Comparison of ENCODE assay signal across 1 cellular context in genomic region chrX:39953027-39953426, GRCh38.
TF ChIP-seq lines count a peak whose summit lies in the region.

No MANE protein-coding gene starts in this region.

TF ChIP-seq in GM12878, 131 proteins besides CTCF, POLR2A, EP300 and RAD21 (continued from another document):
- TF ChIP-seq, protein P1, sequence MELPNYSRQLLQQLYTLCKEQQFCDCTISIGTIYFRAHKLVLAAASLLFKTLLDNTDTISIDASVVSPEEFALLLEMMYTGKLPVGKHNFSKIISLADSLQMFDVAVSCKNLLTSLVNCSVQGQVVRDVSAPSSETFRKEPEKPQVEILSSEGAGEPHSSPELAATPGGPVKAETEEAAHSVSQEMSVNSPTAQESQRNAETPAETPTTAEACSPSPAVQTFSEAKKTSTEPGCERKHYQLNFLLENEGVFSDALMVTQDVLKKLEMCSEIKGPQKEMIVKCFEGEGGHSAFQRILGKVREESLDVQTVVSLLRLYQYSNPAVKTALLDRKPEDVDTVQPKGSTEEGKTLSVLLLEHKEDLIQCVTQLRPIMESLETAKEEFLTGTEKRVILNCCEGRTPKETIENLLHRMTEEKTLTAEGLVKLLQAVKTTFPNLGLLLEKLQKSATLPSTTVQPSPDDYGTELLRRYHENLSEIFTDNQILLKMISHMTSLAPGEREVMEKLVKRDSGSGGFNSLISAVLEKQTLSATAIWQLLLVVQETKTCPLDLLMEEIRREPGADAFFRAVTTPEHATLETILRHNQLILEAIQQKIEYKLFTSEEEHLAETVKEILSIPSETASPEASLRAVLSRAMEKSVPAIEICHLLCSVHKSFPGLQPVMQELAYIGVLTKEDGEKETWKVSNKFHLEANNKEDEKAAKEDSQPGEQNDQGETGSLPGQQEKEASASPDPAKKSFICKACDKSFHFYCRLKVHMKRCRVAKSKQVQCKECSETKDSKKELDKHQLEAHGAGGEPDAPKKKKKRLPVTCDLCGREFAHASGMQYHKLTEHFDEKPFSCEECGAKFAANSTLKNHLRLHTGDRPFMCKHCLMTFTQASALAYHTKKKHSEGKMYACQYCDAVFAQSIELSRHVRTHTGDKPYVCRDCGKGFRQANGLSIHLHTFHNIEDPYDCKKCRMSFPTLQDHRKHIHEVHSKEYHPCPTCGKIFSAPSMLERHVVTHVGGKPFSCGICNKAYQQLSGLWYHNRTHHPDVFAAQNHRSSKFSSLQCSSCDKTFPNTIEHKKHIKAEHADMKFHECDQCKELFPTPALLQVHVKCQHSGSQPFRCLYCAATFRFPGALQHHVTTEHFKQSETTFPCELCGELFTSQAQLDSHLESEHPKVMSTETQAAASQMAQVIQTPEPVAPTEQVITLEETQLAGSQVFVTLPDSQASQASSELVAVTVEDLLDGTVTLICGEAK (IDR thresholded peaks at IDR 0.05; ENCODE audit: borderline replicate concordance) = no peak
- no peak for TF ChIP-seq IRF3 (IDR thresholded peaks at IDR 0.05)
- TF ChIP-seq ATF7 (IDR thresholded peaks at IDR 0.05; ENCODE audit: low read depth) = no peak
- TF ChIP-seq, protein P2, sequence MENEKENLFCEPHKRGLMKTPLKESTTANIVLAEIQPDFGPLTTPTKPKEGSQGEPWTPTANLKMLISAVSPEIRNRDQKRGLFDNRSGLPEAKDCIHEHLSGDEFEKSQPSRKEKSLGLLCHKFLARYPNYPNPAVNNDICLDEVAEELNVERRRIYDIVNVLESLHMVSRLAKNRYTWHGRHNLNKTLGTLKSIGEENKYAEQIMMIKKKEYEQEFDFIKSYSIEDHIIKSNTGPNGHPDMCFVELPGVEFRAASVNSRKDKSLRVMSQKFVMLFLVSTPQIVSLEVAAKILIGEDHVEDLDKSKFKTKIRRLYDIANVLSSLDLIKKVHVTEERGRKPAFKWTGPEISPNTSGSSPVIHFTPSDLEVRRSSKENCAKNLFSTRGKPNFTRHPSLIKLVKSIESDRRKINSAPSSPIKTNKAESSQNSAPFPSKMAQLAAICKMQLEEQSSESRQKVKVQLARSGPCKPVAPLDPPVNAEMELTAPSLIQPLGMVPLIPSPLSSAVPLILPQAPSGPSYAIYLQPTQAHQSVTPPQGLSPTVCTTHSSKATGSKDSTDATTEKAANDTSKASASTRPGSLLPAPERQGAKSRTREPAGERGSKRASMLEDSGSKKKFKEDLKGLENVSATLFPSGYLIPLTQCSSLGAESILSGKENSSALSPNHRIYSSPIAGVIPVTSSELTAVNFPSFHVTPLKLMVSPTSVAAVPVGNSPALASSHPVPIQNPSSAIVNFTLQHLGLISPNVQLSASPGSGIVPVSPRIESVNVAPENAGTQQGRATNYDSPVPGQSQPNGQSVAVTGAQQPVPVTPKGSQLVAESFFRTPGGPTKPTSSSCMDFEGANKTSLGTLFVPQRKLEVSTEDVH (IDR thresholded peaks at IDR 0.05; ENCODE audit: low read depth, partially characterized antibody) = no peak
- TF ChIP-seq PAX8 (IDR thresholded peaks at IDR 0.05) = no peak
- TF ChIP-seq PAX5 (IDR thresholded peaks at IDR 0.05; ENCODE audit: borderline replicate concordance, low read depth, low read length) = no peak
- no peak for TF ChIP-seq IKZF2 (IDR thresholded peaks at IDR 0.05)
- no peak for TF ChIP-seq NBN (IDR thresholded peaks at IDR 0.05)
- TF ChIP-seq HDAC2 (IDR thresholded peaks at IDR 0.05) = no peak
- TF ChIP-seq, protein P3, sequence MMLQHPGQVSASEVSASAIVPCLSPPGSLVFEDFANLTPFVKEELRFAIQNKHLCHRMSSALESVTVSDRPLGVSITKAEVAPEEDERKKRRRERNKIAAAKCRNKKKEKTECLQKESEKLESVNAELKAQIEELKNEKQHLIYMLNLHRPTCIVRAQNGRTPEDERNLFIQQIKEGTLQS (IDR thresholded peaks at IDR 0.05; ENCODE audit: borderline replicate concordance, extremely low read depth, low read depth, low read length) = no peak
